ENCODE assay signal across 1 cellular context in the genomic region with DNA sequence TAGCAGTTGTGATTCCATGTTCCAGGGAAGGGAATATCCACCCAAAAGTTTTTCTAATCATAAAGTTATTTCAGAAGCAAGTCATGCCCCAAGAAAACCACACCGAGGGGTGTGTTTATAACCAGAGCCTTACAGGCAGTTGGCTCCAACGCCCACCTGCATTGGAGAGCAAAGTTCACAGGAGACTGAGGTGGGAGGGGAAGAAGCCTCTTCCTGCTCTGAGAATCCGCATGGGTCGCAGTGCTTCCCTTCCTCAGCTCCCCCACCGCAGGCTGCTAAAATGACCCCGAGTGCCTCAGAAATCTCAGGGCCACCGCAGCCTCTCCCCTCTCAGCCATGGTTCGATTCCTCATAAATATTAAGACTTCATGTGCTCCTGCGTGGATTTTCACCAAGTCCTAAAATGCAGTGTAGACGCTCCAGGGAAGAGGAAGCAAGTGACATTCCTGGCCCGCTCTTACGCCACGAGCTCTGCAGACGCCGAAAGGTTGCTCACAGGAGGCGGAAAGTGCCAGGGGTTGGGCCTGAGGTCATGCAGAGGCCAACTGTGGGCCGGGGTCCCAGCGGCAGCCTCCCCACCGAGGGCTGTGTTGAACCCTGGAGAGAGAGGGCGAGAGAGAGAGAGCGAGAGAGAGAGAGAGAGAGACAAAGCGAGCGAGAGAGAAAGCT.
TF ChIP-seq lines count a peak whose summit lies in the region.

No MANE protein-coding gene starts in this region.

TF ChIP-seq in HepG2, 621 proteins besides CTCF, POLR2A, EP300 and RAD21 (continued from another document):
- TF ChIP-seq, protein P1, sequence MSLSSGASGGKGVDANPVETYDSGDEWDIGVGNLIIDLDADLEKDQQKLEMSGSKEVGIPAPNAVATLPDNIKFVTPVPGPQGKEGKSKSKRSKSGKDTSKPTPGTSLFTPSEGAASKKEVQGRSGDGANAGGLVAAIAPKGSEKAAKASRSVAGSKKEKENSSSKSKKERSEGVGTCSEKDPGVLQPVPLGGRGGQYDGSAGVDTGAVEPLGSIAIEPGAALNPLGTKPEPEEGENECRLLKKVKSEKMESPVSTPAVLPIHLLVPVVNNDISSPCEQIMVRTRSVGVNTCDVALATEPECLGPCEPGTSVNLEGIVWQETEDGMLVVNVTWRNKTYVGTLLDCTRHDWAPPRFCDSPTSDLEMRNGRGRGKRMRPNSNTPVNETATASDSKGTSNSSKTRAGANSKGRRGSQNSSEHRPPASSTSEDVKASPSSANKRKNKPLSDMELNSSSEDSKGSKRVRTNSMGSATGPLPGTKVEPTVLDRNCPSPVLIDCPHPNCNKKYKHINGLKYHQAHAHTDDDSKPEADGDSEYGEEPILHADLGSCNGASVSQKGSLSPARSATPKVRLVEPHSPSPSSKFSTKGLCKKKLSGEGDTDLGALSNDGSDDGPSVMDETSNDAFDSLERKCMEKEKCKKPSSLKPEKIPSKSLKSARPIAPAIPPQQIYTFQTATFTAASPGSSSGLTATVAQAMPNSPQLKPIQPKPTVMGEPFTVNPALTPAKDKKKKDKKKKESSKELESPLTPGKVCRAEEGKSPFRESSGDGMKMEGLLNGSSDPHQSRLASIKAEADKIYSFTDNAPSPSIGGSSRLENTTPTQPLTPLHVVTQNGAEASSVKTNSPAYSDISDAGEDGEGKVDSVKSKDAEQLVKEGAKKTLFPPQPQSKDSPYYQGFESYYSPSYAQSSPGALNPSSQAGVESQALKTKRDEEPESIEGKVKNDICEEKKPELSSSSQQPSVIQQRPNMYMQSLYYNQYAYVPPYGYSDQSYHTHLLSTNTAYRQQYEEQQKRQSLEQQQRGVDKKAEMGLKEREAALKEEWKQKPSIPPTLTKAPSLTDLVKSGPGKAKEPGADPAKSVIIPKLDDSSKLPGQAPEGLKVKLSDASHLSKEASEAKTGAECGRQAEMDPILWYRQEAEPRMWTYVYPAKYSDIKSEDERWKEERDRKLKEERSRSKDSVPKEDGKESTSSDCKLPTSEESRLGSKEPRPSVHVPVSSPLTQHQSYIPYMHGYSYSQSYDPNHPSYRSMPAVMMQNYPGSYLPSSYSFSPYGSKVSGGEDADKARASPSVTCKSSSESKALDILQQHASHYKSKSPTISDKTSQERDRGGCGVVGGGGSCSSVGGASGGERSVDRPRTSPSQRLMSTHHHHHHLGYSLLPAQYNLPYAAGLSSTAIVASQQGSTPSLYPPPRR (CRISPR knock-in tag; IDR thresholded peaks at IDR 0.05; ENCODE audit: borderline replicate concordance), result peak; percentile 46; the same call in 1 of the 2 replicates
- TF ChIP-seq GATAD1 (CRISPR knock-in tag; IDR thresholded peaks at IDR 0.05) (0 out of 2 replicates have a peak, but pooled peaks have one; percentile 17), TOPORS (CRISPR knock-in tag; IDR thresholded peaks at IDR 0.05) (no peak), ISX (CRISPR knock-in tag; conservative IDR thresholded peaks at IDR 0.05) (no peak), ZSCAN20 (CRISPR knock-in tag; IDR thresholded peaks at IDR 0.05; ENCODE audit: borderline replicate concordance) (no peak; the same call in 1 of the 2 replicates), ZNF549 (CRISPR knock-in tag; IDR thresholded peaks at IDR 0.05) (no peak), ZNF207 (IDR thresholded peaks at IDR 0.05; ENCODE audit: borderline replicate concordance) (no peak), THAP11 (CRISPR knock-in tag; IDR thresholded peaks at IDR 0.05) (no peak), KAT8 (CRISPR knock-in tag; IDR thresholded peaks at IDR 0.05) (peak; percentile 50), ZFY (CRISPR knock-in tag; IDR thresholded peaks at IDR 0.05) (peak; percentile 39), JDP2 (CRISPR knock-in tag; IDR thresholded peaks at IDR 0.05; ENCODE audit: borderline replicate concordance) (no peak), ZSCAN29 (CRISPR knock-in tag; conservative IDR thresholded peaks at IDR 0.05) (peak; percentile 97), HDAC2 (CRISPR knock-in tag; IDR thresholded peaks at IDR 0.05) (peak; percentile 62; the same call in 1 of the 2 replicates), ZNF383 (CRISPR knock-in tag; IDR thresholded peaks at IDR 0.05; ENCODE audit: borderline replicate concordance) (no peak), MYNN (CRISPR knock-in tag; IDR thresholded peaks at IDR 0.05; ENCODE audit: low read depth) (no peak), PPARG (CRISPR knock-in tag; conservative IDR thresholded peaks at IDR 0.05) (peak; percentile 78), ZNF720 (CRISPR knock-in tag; IDR thresholded peaks at IDR 0.05) (no peak), POLR2AphosphoS5 (IDR thresholded peaks at IDR 0.05; ENCODE audit: low read depth, low read length) (peak; percentile 39; the same call in 1 of the 2 replicates), ZNF33A (CRISPR knock-in tag; IDR thresholded peaks at IDR 0.05; ENCODE audit: borderline replicate concordance) (no peak), MTA1 (CRISPR knock-in tag; IDR thresholded peaks at IDR 0.05; ENCODE audit: borderline replicate concordance) (peak; percentile 47; the same call in 1 of the 2 replicates)
- TF ChIP-seq, protein P2, sequence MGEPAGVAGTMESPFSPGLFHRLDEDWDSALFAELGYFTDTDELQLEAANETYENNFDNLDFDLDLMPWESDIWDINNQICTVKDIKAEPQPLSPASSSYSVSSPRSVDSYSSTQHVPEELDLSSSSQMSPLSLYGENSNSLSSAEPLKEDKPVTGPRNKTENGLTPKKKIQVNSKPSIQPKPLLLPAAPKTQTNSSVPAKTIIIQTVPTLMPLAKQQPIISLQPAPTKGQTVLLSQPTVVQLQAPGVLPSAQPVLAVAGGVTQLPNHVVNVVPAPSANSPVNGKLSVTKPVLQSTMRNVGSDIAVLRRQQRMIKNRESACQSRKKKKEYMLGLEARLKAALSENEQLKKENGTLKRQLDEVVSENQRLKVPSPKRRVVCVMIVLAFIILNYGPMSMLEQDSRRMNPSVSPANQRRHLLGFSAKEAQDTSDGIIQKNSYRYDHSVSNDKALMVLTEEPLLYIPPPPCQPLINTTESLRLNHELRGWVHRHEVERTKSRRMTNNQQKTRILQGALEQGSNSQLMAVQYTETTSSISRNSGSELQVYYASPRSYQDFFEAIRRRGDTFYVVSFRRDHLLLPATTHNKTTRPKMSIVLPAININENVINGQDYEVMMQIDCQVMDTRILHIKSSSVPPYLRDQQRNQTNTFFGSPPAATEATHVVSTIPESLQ (CRISPR knock-in tag; conservative IDR thresholded peaks at IDR 0.05), result no peak
- TF ChIP-seq, protein P3, sequence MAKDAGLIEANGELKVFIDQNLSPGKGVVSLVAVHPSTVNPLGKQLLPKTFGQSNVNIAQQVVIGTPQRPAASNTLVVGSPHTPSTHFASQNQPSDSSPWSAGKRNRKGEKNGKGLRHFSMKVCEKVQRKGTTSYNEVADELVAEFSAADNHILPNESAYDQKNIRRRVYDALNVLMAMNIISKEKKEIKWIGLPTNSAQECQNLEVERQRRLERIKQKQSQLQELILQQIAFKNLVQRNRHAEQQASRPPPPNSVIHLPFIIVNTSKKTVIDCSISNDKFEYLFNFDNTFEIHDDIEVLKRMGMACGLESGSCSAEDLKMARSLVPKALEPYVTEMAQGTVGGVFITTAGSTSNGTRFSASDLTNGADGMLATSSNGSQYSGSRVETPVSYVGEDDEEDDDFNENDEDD (CRISPR knock-in tag; IDR thresholded peaks at IDR 0.05; ENCODE audit: borderline replicate concordance), result no peak
- TF ChIP-seq, protein P4, sequence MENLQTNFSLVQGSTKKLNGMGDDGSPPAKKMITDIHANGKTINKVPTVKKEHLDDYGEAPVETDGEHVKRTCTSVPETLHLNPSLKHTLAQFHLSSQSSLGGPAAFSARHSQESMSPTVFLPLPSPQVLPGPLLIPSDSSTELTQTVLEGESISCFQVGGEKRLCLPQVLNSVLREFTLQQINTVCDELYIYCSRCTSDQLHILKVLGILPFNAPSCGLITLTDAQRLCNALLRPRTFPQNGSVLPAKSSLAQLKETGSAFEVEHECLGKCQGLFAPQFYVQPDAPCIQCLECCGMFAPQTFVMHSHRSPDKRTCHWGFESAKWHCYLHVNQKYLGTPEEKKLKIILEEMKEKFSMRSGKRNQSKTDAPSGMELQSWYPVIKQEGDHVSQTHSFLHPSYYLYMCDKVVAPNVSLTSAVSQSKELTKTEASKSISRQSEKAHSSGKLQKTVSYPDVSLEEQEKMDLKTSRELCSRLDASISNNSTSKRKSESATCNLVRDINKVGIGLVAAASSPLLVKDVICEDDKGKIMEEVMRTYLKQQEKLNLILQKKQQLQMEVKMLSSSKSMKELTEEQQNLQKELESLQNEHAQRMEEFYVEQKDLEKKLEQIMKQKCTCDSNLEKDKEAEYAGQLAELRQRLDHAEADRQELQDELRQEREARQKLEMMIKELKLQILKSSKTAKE (CRISPR knock-in tag; IDR thresholded peaks at IDR 0.05; ENCODE audit: borderline replicate concordance), result no peak
- TF ChIP-seq, protein P5, sequence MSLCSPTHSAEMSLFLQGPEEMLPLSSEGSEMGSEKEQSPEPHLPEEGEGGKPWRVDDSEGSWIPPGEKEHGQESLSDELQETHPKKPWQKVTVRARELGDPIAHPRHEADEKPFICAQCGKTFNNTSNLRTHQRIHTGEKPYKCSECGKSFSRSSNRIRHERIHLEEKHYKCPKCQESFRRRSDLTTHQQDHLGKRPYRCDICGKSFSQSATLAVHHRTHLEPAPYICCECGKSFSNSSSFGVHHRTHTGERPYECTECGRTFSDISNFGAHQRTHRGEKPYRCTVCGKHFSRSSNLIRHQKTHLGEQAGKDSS (CRISPR knock-in tag; IDR thresholded peaks at IDR 0.05; ENCODE audit: borderline replicate concordance, low read depth), result peak; percentile 31; the same call in 1 of the 2 replicates
- TF ChIP-seq, protein P6, sequence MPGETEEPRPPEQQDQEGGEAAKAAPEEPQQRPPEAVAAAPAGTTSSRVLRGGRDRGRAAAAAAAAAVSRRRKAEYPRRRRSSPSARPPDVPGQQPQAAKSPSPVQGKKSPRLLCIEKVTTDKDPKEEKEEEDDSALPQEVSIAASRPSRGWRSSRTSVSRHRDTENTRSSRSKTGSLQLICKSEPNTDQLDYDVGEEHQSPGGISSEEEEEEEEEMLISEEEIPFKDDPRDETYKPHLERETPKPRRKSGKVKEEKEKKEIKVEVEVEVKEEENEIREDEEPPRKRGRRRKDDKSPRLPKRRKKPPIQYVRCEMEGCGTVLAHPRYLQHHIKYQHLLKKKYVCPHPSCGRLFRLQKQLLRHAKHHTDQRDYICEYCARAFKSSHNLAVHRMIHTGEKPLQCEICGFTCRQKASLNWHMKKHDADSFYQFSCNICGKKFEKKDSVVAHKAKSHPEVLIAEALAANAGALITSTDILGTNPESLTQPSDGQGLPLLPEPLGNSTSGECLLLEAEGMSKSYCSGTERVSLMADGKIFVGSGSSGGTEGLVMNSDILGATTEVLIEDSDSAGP (CRISPR knock-in tag; IDR thresholded peaks at IDR 0.05; ENCODE audit: borderline replicate concordance), result peak; percentile 47; the same call in 1 of the 2 replicates
- TF ChIP-seq, protein P7, sequence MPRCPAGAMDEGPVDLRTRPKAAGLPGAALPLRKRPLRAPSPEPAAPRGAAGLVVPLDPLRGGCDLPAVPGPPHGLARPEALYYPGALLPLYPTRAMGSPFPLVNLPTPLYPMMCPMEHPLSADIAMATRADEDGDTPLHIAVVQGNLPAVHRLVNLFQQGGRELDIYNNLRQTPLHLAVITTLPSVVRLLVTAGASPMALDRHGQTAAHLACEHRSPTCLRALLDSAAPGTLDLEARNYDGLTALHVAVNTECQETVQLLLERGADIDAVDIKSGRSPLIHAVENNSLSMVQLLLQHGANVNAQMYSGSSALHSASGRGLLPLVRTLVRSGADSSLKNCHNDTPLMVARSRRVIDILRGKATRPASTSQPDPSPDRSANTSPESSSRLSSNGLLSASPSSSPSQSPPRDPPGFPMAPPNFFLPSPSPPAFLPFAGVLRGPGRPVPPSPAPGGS (CRISPR knock-in tag; IDR thresholded peaks at IDR 0.05), result 0 out of 2 replicates have a peak, but pooled peaks have one; percentile 18
